14 cellular contexts compared by ENCODE assay signal in genomic region chr16:9366048-9366969, GRCh38.
"Had no signal": no experiment of that assay in that cellular context is flagged by ENCODE, and none has a peak within 500 bp of the region (broad histone marks: within the 10 kb centered on the region; RNA-seq: fewer than 3 reads in every experiment).

No MANE protein-coding gene starts in this region.

- DNase-seq: activated CD4-positive, alpha-beta T cell treated with anti-CD3 and anti-CD28 coated beads, Interleukin-2, amount 50 U/mL, for 1 hour; activated effector memory CD4-positive, alpha-beta T cell treated with Interleukin-2 at 50 U/mL for 16 hours; activated T-cell treated with anti-CD3 and anti-CD28 coated beads, Interleukin-2, amount 50 U/mL, for 24 hours; effector CD4-positive, alpha-beta T cell; foreskin fibroblast; stimulated activated CD4-positive, alpha-beta T cell treated with anti-CD3 and anti-CD28 coated beads, Interleukin-2, amount 100 ng/mL, for 24 hours; stomach; T-helper 9 cell had no signal

- H3K27me3 ChIP-seq: adrenal gland, colonic mucosa, stomach, tibial nerve had no signal

- H3K27ac ChIP-seq: colonic mucosa, psoas muscle, SK-N-MC, tibial nerve had no signal

- H3K4me1 ChIP-seq: colonic mucosa, psoas muscle, tibial nerve had no signal

- ATAC-seq: activated CD4-positive, CD25-positive, alpha-beta regulatory T cell treated with anti-CD3 and anti-CD28 coated beads, Interleukin-2, amount 50 U/mL, for 24 hours had no signal

- H3K36me3 ChIP-seq: adrenal gland, colonic mucosa, stomach, tibial nerve had no signal

- H3K9me3 ChIP-seq: adrenal gland, colonic mucosa, psoas muscle, stomach had no signal

- H3K4me3 ChIP-seq: adrenal gland, colonic mucosa, psoas muscle, SK-N-MC, stomach, tibial nerve had no signal
